In genomic region chr14:42141328-42141727, GRCh38 we compare ENCODE assay signal across 16 cellular contexts.
DNase-seq lines count a peak whose midpoint lies in the region; ATAC-seq and TF ChIP-seq lines count a peak whose summit lies in the region.
"Had no signal": no experiment of that assay in that cellular context is flagged by ENCODE, and none has a peak within 500 bp of the region (broad histone marks: within the 10 kb centered on the region; RNA-seq: fewer than 3 reads in every experiment).

No MANE protein-coding gene starts in this region.

- POLR2A ChIA-PET in CD4-positive, alpha-beta T cell (lab: Charles Lee): no interaction called here

- no peak for ATAC-seq in CD4-positive, alpha-beta T cell (ENCODE audit: poor library complexity)
- no peak for ATAC-seq in activated naive CD4-positive, alpha-beta T cell treated with anti-CD3 and anti-CD28 coated beads, Interleukin-2, amount 50 U/mL, for 72 hours
- ATAC-seq: GM12878, GM23338 had no signal

- H3K27ac Mint-ChIP-seq in HFFc6: peak overlapping the region; percentile 86; the same call in 1 of the 2 replicates
- no peak overlapping the region for H3K27ac Mint-ChIP-seq in CD4-positive, alpha-beta T cell
- no peak overlapping the region for H3K27ac Mint-ChIP-seq in activated naive CD4-positive, alpha-beta T cell treated with anti-CD3 and anti-CD28 coated beads, Interleukin-2, amount 50 U/mL, for 72 hours
- H3K27ac Mint-ChIP-seq: GM23338 had no signal

- H3K9me3 Mint-ChIP-seq in HFFc6: no peaks in the 10 kb centered on the region; the same call in 1 of the 2 replicates
- H3K9me3 Mint-ChIP-seq in CD4-positive, alpha-beta T cell: peaks cover 6% of the 10 kb centered on the region
- peaks cover 0 to 3% of the 10 kb centered on the region in 2 donors for H3K9me3 Mint-ChIP-seq in activated naive CD4-positive, alpha-beta T cell treated with anti-CD3 and anti-CD28 coated beads, Interleukin-2, amount 50 U/mL, for 72 hours

- H3K27me3 ChIP-seq in fibroblast of lung (ENCODE audit: control insufficient read depth, insufficient read depth, low read length): no peaks in the 10 kb centered on the region
- no peaks in the 10 kb centered on the region for H3K27me3 ChIP-seq in CD4-positive, alpha-beta T cell (ENCODE audit: control insufficient read depth, insufficient read depth, low read length)
- H3K27me3 ChIP-seq: SJSA1 had no signal

- H3K9me3 ChIP-seq in fibroblast of lung (ENCODE audit: control insufficient read depth, insufficient read depth, low read depth, low read length): no peaks in the 10 kb centered on the region
- no peaks in the 10 kb centered on the region for H3K9me3 ChIP-seq in CD4-positive, alpha-beta T cell (ENCODE audit: control insufficient read depth, low read length)
- H3K9me3 ChIP-seq: SJSA1 had no signal

- no peaks in the 10 kb centered on the region for H3K4me1 ChIP-seq in fibroblast of lung (ENCODE audit: control insufficient read depth, extremely low read depth, insufficient read depth, low read length)
- H3K4me1 ChIP-seq: SJSA1 had no signal

- H3K4me3 ChIP-seq in fibroblast of lung (replicated peaks in 1 of 4; ENCODE audit: control extremely low read depth in 1 of 4, insufficient read depth in 1 of 4, low read depth in 3 of 4, low read length in 4 of 4): no peak overlapping the region
- H3K4me3 ChIP-seq: GM12878, GM23338, SJSA1 had no signal

- no peak for TF ChIP-seq CTCF in HFFc6 (IDR thresholded peaks at IDR 0.05)
- no peak for TF ChIP-seq CTCF in fibroblast of lung (conservative IDR thresholded peaks at IDR 0.05 in 1 of 2, IDR thresholded peaks at IDR 0.05 in 1 of 2; ENCODE audit: low read depth in 1 of 2, low read length in 2 of 2)
- TF ChIP-seq CTCF in CD4-positive, alpha-beta T cell (IDR thresholded peaks at IDR 0.05): no peak

- H3K4me1 Mint-ChIP-seq in HFFc6 (ENCODE audit: low read depth): peaks cover 24% of the 10 kb centered on the region; the same call in 1 of the 2 replicates
- H3K4me1 Mint-ChIP-seq in CD4-positive, alpha-beta T cell (ENCODE audit: low read depth): no peaks in the 10 kb centered on the region
- H3K4me1 Mint-ChIP-seq: GM23338 had no signal

- H3K27ac ChIP-seq in fibroblast of lung (ENCODE audit: insufficient read depth, low read length): no peak overlapping the region
- no peak overlapping the region for H3K27ac ChIP-seq in CD4-positive, alpha-beta T cell (ENCODE audit: low read depth, low read length)
- H3K27ac ChIP-seq: SJSA1 had no signal

- CTCF ChIA-PET in CD4-positive, alpha-beta T cell (lab: Charles Lee): no interaction called here

- no peaks in the 10 kb centered on the region for H3K79me2 ChIP-seq in fibroblast of lung (ENCODE audit: control insufficient read depth, insufficient read depth, low read length)

- no peak overlapping the region for H2AFZ ChIP-seq in fibroblast of lung (ENCODE audit: low read length)

- DNase-seq in HFFc6 (no peak), RKO (ENCODE audit: low spot score) (peak; percentile 8), fibroblast of lung (ENCODE audit: low read depth in 2 of 2) (peak in 1 of 2 donors; percentile 3), kidney tubule cell (ENCODE audit: low spot score) (no peak)
- no peak for DNase-seq in CD4-positive, alpha-beta T cell
- DNase-seq in activated naive CD4-positive, alpha-beta T cell treated with anti-CD3 and anti-CD28 coated beads, Interleukin-2, amount 50 U/mL, for 72 hours (ENCODE audit: low spot score in 2 of 2): no peak
- no peak for DNase-seq in activated CD4-positive, alpha-beta T cell treated with anti-CD3 and anti-CD28 coated beads, Interleukin-2, amount 50 U/mL, for 48 hours
- DNase-seq: DMS153, KBM-7, NCI-H187, NCI-H2107, NCI-H510A treated with DMSO at 0.1 percent for 48 hours, NCI-H82 had no signal

- no peaks in the 10 kb centered on the region for H3K36me3 Mint-ChIP-seq in HFFc6 (ENCODE audit: low read depth)
- H3K36me3 Mint-ChIP-seq in CD4-positive, alpha-beta T cell (ENCODE audit: low read depth): no peaks in the 10 kb centered on the region
- no peaks in the 10 kb centered on the region for H3K36me3 Mint-ChIP-seq in activated naive CD4-positive, alpha-beta T cell treated with anti-CD3 and anti-CD28 coated beads, Interleukin-2, amount 50 U/mL, for 72 hours

- no peaks in the 10 kb centered on the region for H3K36me3 ChIP-seq in fibroblast of lung (ENCODE audit: control insufficient read depth, insufficient read depth, low read length)
- H3K36me3 ChIP-seq: SJSA1 had no signal

- H4K20me1 ChIP-seq in fibroblast of lung (ENCODE audit: control insufficient read depth, extremely low read depth, insufficient read depth, low read length): no peaks in the 10 kb centered on the region

- no peaks in the 10 kb centered on the region for H3K27me3 Mint-ChIP-seq in HFFc6 (ENCODE audit: insufficient read depth)
- no peaks in the 10 kb centered on the region for H3K27me3 Mint-ChIP-seq in CD4-positive, alpha-beta T cell

- H3K4me3 Mint-ChIP-seq in HFFc6: no peak overlapping the region
- H3K4me3 Mint-ChIP-seq in CD4-positive, alpha-beta T cell: no peak overlapping the region
- H3K4me3 Mint-ChIP-seq: GM23338 had no signal

- peak overlapping the region; percentile 13 for H3K4me2 ChIP-seq in fibroblast of lung (ENCODE audit: extremely low read depth, insufficient read depth, low read length)
- H3K4me2 ChIP-seq: GM23338 had no signal

- H3K9ac ChIP-seq in fibroblast of lung (ENCODE audit: insufficient read depth, low read length): no peak overlapping the region

- intact Hi-C loops in CD4-positive, alpha-beta T cell (cut with DNase I, micrococcal nuclease): no loop called here
